Comparison of ENCODE assay signal across 1 cellular context in genomic region chr20:59013959-59014608, GRCh38.
TF ChIP-seq lines count a peak whose summit lies in the region.

No MANE protein-coding gene starts in this region.

TF ChIP-seq in HepG2, 621 proteins besides CTCF, POLR2A, EP300 and RAD21 (continues in another document):
- no peak for TF ChIP-seq HNF4A (CRISPR knock-in tag; IDR thresholded peaks at IDR 0.05)
- peak; percentile 15; the same call in 1 of the 2 replicates for TF ChIP-seq ZNF710 (CRISPR knock-in tag; IDR thresholded peaks at IDR 0.05; ENCODE audit: borderline replicate concordance)
- TF ChIP-seq ZNF615 (CRISPR knock-in tag; IDR thresholded peaks at IDR 0.05; ENCODE audit: borderline replicate concordance), result no peak
- no peak for TF ChIP-seq CSRNP1 (CRISPR knock-in tag; IDR thresholded peaks at IDR 0.05)
- 0 out of 2 replicates have a peak, but pooled peaks have one; percentile 10 for TF ChIP-seq MEIS2 (CRISPR knock-in tag; IDR thresholded peaks at IDR 0.05)
- peak; percentile 10; the same call in 1 of the 2 replicates for TF ChIP-seq ETV5 (CRISPR knock-in tag; IDR thresholded peaks at IDR 0.05; ENCODE audit: borderline replicate concordance)
- no peak for TF ChIP-seq ELF3 (CRISPR knock-in tag; IDR thresholded peaks at IDR 0.05)
- no peak for TF ChIP-seq ZNF777 (CRISPR knock-in tag; IDR thresholded peaks at IDR 0.05)
- peak; percentile 95 for TF ChIP-seq ZBTB38 (CRISPR knock-in tag; IDR thresholded peaks at IDR 0.05)
- no peak for TF ChIP-seq PAXIP1 (CRISPR knock-in tag; conservative IDR thresholded peaks at IDR 0.05)
- TF ChIP-seq ZHX2 (IDR thresholded peaks at IDR 0.05; ENCODE audit: low read depth), result 0 out of 2 replicates have a peak, but pooled peaks have one; percentile 4
- no peak for TF ChIP-seq ZHX2 (CRISPR knock-in tag; IDR thresholded peaks at IDR 0.05; ENCODE audit: borderline replicate concordance)
- no peak for TF ChIP-seq ERF (CRISPR knock-in tag; IDR thresholded peaks at IDR 0.05)
- no peak for TF ChIP-seq EED (CRISPR knock-in tag; IDR thresholded peaks at IDR 0.05)
- no peak for TF ChIP-seq ZNF513 (CRISPR knock-in tag; conservative IDR thresholded peaks at IDR 0.05)
- no peak for TF ChIP-seq NFAT5 (CRISPR knock-in tag; IDR thresholded peaks at IDR 0.05)
- TF ChIP-seq CENPX (CRISPR knock-in tag; IDR thresholded peaks at IDR 0.05), result no peak
- no peak for TF ChIP-seq ZFP1 (CRISPR knock-in tag; IDR thresholded peaks at IDR 0.05)
- 0 out of 2 replicates have a peak, but pooled peaks have one; percentile 20 for TF ChIP-seq SALL1 (CRISPR knock-in tag; IDR thresholded peaks at IDR 0.05)
- no peak for TF ChIP-seq AHDC1 (CRISPR knock-in tag; IDR thresholded peaks at IDR 0.05; ENCODE audit: borderline replicate concordance)
- 0 out of 2 replicates have a peak, but pooled peaks have one; percentile 5 for TF ChIP-seq RBFOX2 (IDR thresholded peaks at IDR 0.05; ENCODE audit: low read depth, low read length)
- no peak for TF ChIP-seq ZNF724P (CRISPR knock-in tag; IDR thresholded peaks at IDR 0.05; ENCODE audit: borderline replicate concordance)
- TF ChIP-seq ZNF44 (CRISPR knock-in tag; IDR thresholded peaks at IDR 0.05), result no peak
- 0 out of 2 replicates have a peak, but pooled peaks have one; percentile 65 for TF ChIP-seq MZF1 (CRISPR knock-in tag; IDR thresholded peaks at IDR 0.05; ENCODE audit: borderline replicate concordance)
